18 cellular contexts compared by ENCODE assay signal in the genomic region with DNA sequence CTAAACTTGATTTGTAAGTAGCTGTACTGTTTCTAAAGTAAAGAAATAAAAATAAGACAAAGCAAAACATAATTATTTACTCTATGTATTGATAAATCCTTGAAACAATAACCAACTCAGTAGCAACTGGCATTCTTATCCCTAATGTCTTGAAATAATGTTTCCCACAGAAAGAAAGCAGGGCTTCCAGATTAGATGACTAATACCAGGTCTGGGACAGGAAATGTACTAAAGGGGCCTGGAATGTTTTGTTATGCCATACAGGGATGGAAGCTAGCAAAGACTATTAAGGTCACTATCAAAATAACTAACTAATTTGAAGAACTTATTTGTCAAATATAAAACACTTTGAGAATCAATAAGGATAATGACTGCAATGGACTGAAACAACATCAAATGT.
DNase-seq lines count a peak whose midpoint lies in the region; ATAC-seq, FAIRE-seq and TF ChIP-seq lines count a peak whose summit lies in the region.
"Had no signal": no experiment of that assay in that cellular context is flagged by ENCODE, and none has a peak within 500 bp of the region (broad histone marks: within the 10 kb centered on the region; RNA-seq: fewer than 3 reads in every experiment).

No MANE protein-coding gene starts in this region.

- BruUV-seq in endothelial cell of umbilical vein (replicated peaks; lab: Mats Ljungman, UMichigan), result no TSS peak

- peak overlapping the region; percentile 92 for H3K4me2 ChIP-seq in endothelial cell of umbilical vein (ENCODE audit: insufficient read depth, low read length)

- no peaks in the 10 kb centered on the region for H3K9me3 ChIP-seq in endothelial cell of umbilical vein (replicated peaks; ENCODE audit: control insufficient read depth, insufficient read depth, low read length)
- H3K9me3 ChIP-seq: uterus had no signal

- TF ChIP-seq CTCF in endothelial cell of umbilical vein (IDR thresholded peaks at IDR 0.05; ENCODE audit: extremely low read depth in 1 of 2, insufficient read depth in 1 of 2, low read depth in 1 of 2, low read length in 2 of 2), result no peak
- no peak for TF ChIP-seq CTCF in dorsolateral prefrontal cortex (IDR thresholded peaks at IDR 0.05 in 54 of 56, conservative IDR thresholded peaks at IDR 0.05 in 2 of 56; ENCODE audit: low read depth in 1 of 56, partially characterized antibody in 56 of 56)

- dilution Hi-C loops in endothelial cell of umbilical vein (cut with MboI; ENCODE audit: extremely low pct_ligation_motif_present, low sequenced_read_pairs), result no loop called here

- ATAC-seq in HG03469 (IDR thresholded peaks at IDR 0.05; ENCODE audit: unreplicated experiment) (no peak), GM18909 (IDR thresholded peaks at IDR 0.05; ENCODE audit: poor library complexity, unreplicated experiment) (no peak)
- ATAC-seq: activated naive CD4-positive, alpha-beta T cell treated with anti-CD3 and anti-CD28 coated beads, Interleukin-2, amount 50 U/mL, for 72 hours; naive thymus-derived CD4-positive, alpha-beta T cell had no signal

- no peaks in the 10 kb centered on the region for H3K27me3 ChIP-seq in endothelial cell of umbilical vein (ENCODE audit: control insufficient read depth in 2 of 2, insufficient read depth in 2 of 2, low read length in 2 of 2)
- H3K27me3 ChIP-seq in dorsolateral prefrontal cortex, result no peaks in the 10 kb centered on the region
- H3K27me3 ChIP-seq: uterus had no signal

- TF ChIP-seq POLR2A in endothelial cell of umbilical vein (IDR thresholded peaks at IDR 0.05; ENCODE audit: low read depth, low read length) (no peak), erythroblast (IDR thresholded peaks at IDR 0.05; ENCODE audit: low read length) (no peak)

- CTCF ChIA-PET in endothelial cell of umbilical vein (lab: Charles Lee), result interaction anchor here (0.9 to 1.3 kb wide), 6 partner anchors 9 to 46 kb away, joined by 3 to 5 read pairs (median 4); no protein-coding TSS in a partner anchor

- intact Hi-C loops in endothelial cell of umbilical vein (cut with micrococcal nuclease), result loop anchor here (1.0 kb wide), 2 partner anchors 9 to 29 kb away; no protein-coding TSS in a partner anchor
- intact Hi-C loops in dorsolateral prefrontal cortex (cut with DNase I), result no loop called here

- FAIRE-seq in endothelial cell of umbilical vein (lab: Jason Lieb, UNC), result peak; percentile 77
- FAIRE-seq: H1 had no signal

- no peaks in the 10 kb centered on the region for H4K20me1 ChIP-seq in endothelial cell of umbilical vein (replicated peaks; ENCODE audit: control insufficient read depth, extremely low read depth, insufficient read depth, low read length)

- H3K4me3 ChIP-seq in endothelial cell of umbilical vein (replicated peaks in 1 of 3; ENCODE audit: insufficient read depth in 1 of 3, low read depth in 1 of 3, low read length in 3 of 3), result peak overlapping the region in 1 of 3 experiments; percentile 39
- H3K4me3 ChIP-seq in dorsolateral prefrontal cortex, result no peak overlapping the region
- H3K4me3 ChIP-seq: uterus had no signal

- H3K79me2 ChIP-seq in endothelial cell of umbilical vein (ENCODE audit: control insufficient read depth, insufficient read depth, low read length), result no peaks in the 10 kb centered on the region

- H3K36me3 ChIP-seq in endothelial cell of umbilical vein (ENCODE audit: control insufficient read depth in 2 of 2, extremely low read depth in 1 of 2, insufficient read depth in 2 of 2, low read length in 2 of 2), result no peaks in the 10 kb centered on the region
- H3K36me3 ChIP-seq: uterus had no signal

- peak overlapping the region; percentile 86 for H3K9ac ChIP-seq in endothelial cell of umbilical vein (replicated peaks; ENCODE audit: extremely low read depth, insufficient read depth, low read length)

- H3K4me1 ChIP-seq in endothelial cell of umbilical vein (ENCODE audit: control insufficient read depth, extremely low read depth, insufficient read depth, low read length), result peaks cover 20% of the 10 kb centered on the region
- H3K4me1 ChIP-seq: uterus had no signal

- no peaks in the 10 kb centered on the region for H3K9me1 ChIP-seq in endothelial cell of umbilical vein (replicated peaks; ENCODE audit: control insufficient read depth, extremely low read depth, insufficient read depth, low read length)

- no peak overlapping the region for H2AFZ ChIP-seq in endothelial cell of umbilical vein (ENCODE audit: low read depth, low read length)

- DNase-seq in COLO829 (ENCODE audit: low spot score) (peak; percentile 11), RKO (ENCODE audit: low spot score) (peak; percentile 42), endothelial cell of umbilical vein (ENCODE audit: low read depth, low spot score) (peak; percentile 92), non-pigmented ciliary epithelial cell (ENCODE audit: low read depth) (peak; percentile 65), dorsolateral prefrontal cortex (no peak), erythroblast (lab: John Stamatoyannopoulos, UW) (no peak)
- DNase-seq: activated CD4-positive, alpha-beta memory T cell treated with anti-CD3 and anti-CD28 coated beads for 36 hours; CD4-positive, CD25-positive, alpha-beta regulatory T cell; endodermal cell; KG1; naive thymus-derived CD4-positive, alpha-beta T cell; NCI-H2107; stimulated activated CD4-positive, alpha-beta T cell treated with anti-CD3 and anti-CD28 coated beads, Interleukin-12 subunit alpha, Interleukin-12 subunit beta, amount 100 ng/mL, for 4 hours; uterus had no signal

- POLR2A ChIA-PET in endothelial cell of umbilical vein (lab: Charles Lee), result no interaction called here

- H3K27ac ChIP-seq in endothelial cell of umbilical vein (ENCODE audit: insufficient read depth, low read depth, low read length) (peak overlapping the region; percentile 94), dorsolateral prefrontal cortex (no peak overlapping the region)
- H3K27ac ChIP-seq: uterus had no signal

TF ChIP-seq in endothelial cell of umbilical vein, 7 proteins besides CTCF, POLR2A, EP300 and RAD21:
- TF ChIP-seq POLR2AphosphoS5 (IDR thresholded peaks at IDR 0.05; ENCODE audit: insufficient read depth, low read depth, low read length), result peak; percentile 50
- TF ChIP-seq MYC (IDR thresholded peaks at IDR 0.05; ENCODE audit: low read depth, low read length), result no peak
- peak; percentile 90 for TF ChIP-seq FOS (IDR thresholded peaks at IDR 0.05; ENCODE audit: borderline replicate concordance, insufficient read depth, low read length)
- TF ChIP-seq, protein P1, sequence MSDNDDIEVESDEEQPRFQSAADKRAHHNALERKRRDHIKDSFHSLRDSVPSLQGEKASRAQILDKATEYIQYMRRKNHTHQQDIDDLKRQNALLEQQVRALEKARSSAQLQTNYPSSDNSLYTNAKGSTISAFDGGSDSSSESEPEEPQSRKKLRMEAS (IDR thresholded peaks at IDR 0.05; ENCODE audit: insufficient read depth, insufficient read length), result no peak
- TF ChIP-seq GATA2 (IDR thresholded peaks at IDR 0.05; ENCODE audit: insufficient read depth, insufficient read length, low read depth, low read length), result no peak
- TF ChIP-seq JUN (IDR thresholded peaks at IDR 0.05; ENCODE audit: borderline replicate concordance, insufficient read depth, insufficient read length, low read depth), result peak; percentile 93
- TF ChIP-seq EZH2 (IDR thresholded peaks at IDR 0.05; ENCODE audit: borderline replicate concordance, low read depth, low read length, severe bottlenecking), result no peak

Comparison
In these comparisons a context has a peak if more than half of its experiments do, and no peak if none do; other contexts are left out.
1. DNase-seq: peak in COLO829 (single experiment), RKO (single experiment), endothelial cell of umbilical vein (single experiment) and non-pigmented ciliary epithelial cell (single experiment); none in dorsolateral prefrontal cortex (0 of 10) and erythroblast (0 of 2).